8 cellular contexts compared by ENCODE assay signal in the genomic region with DNA sequence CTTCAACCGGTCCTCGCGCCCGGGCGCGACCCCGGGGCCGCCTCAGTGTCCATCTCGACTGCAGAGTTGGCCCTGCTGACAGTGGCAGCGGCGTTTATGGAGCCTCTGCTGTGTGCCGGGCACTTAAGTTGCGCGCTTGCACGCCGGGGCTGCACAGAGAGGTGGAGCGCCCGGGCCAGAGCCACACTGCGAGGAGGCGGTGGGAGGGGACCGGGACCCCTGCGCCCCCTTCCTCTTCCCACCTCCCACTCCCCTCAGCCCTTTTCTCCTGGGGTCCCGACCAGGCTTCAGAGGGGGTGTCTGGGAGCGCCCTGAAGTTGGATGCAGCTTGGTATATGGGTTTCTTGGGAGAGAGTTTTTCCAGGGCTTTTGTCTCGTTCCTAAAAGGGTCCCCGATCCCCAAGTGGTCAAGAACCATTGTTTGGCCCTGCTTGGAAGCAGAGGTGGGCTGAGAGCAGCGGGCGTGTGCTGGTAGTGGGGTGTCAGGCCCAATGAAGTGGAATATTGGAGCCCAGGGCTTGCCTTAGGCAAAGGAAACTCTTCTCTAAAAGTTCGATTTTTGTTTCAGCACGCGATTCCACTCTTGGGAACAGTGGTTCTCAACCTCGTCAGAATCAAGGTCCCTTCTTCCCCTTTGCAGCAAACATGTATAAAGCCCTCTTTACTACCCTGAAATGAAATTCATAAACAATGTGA.
DNase-seq lines count a peak whose midpoint lies in the region; ATAC-seq and TF ChIP-seq lines count a peak whose summit lies in the region.

No MANE protein-coding gene starts in this region.

- H2AFZ ChIP-seq in OCI-LY1 (ENCODE audit: low read length): peak overlapping the region; percentile 72; the same call in 1 of the 2 replicates

- H3K27ac ChIP-seq in OCI-LY1 (ENCODE audit: low read depth, low read length, poor library complexity, severe bottlenecking) (no peak overlapping the region), duodenal mucosa (ENCODE audit: low read depth, low read length) (peak overlapping the region; percentile 55), muscle layer of duodenum (ENCODE audit: low read length) (peak overlapping the region; percentile 33)

- no peaks in the 10 kb centered on the region for H3K9me2 ChIP-seq in OCI-LY1 (ENCODE audit: low read depth, low read length)

- H3K9me3 ChIP-seq in OCI-LY1 (ENCODE audit: low read length) (no peaks in the 10 kb centered on the region), duodenal mucosa (ENCODE audit: control insufficient read depth in 1 of 2, low read length in 2 of 2) (no peaks in the 10 kb centered on the region), muscle layer of duodenum (ENCODE audit: control insufficient read depth in 1 of 2, low read length in 2 of 2) (no peaks in the 10 kb centered on the region)

- H3K9ac ChIP-seq in OCI-LY1 (ENCODE audit: low read length) (peak overlapping the region; percentile 90), duodenal mucosa (ENCODE audit: low read depth in 1 of 2, low read length in 2 of 2) (peak overlapping the region; percentile 71 to 83)

- peak; percentile 39 for ATAC-seq in GM21717 (IDR thresholded peaks at IDR 0.05; ENCODE audit: unreplicated experiment)

- TF ChIP-seq CTCF in OCI-LY1 (IDR thresholded peaks at IDR 0.05; ENCODE audit: low read length): no peak

- H3K36me3 ChIP-seq in OCI-LY1 (ENCODE audit: insufficient read depth, low read length) (no peaks in the 10 kb centered on the region), duodenal mucosa (ENCODE audit: control insufficient read depth in 1 of 2, insufficient read depth in 2 of 2, low read length in 2 of 2) (no peaks in the 10 kb centered on the region), muscle layer of duodenum (ENCODE audit: control insufficient read depth in 1 of 2, insufficient read depth in 2 of 2, low read length in 2 of 2) (no peaks in the 10 kb centered on the region)

- H3K79me2 ChIP-seq in OCI-LY1 (ENCODE audit: insufficient read depth, low read length): peaks cover 15% of the 10 kb centered on the region

- no peaks in the 10 kb centered on the region for H4K20me1 ChIP-seq in OCI-LY1 (ENCODE audit: insufficient read depth, low read length)

- H3K4me2 ChIP-seq in OCI-LY1 (ENCODE audit: low read length): peak overlapping the region; percentile 83

- DNase-seq in ELR (ENCODE audit: low read depth): peak; percentile 3
- no peak for DNase-seq in stimulated activated naive CD4-positive, alpha-beta T cell treated with Interleukin-2 at 50 U/mL for 16 hours (lab: John Stamatoyannopoulos, UW)
- no peak for DNase-seq in NCI-H1694 (lab: John Stamatoyannopoulos, UW)
- no peak for DNase-seq in superior temporal gyrus (ENCODE audit: extremely low spot score)

- H3K4me3 ChIP-seq in OCI-LY1 (ENCODE audit: low read depth, low read length, poor library complexity, severe bottlenecking): peak overlapping the region; percentile 96
- H3K4me3 ChIP-seq in duodenal mucosa (ENCODE audit: low read depth in 1 of 2, low read length in 2 of 2): peak overlapping the region; percentile 81 to 86
- peak overlapping the region; percentile 88 to 93 for H3K4me3 ChIP-seq in muscle layer of duodenum (ENCODE audit: low read depth in 1 of 2, low read length in 2 of 2)

- H3F3A ChIP-seq in OCI-LY1 (ENCODE audit: insufficient read depth, low read length): no peaks in the 10 kb centered on the region

- H3K4me1 ChIP-seq in OCI-LY1 (ENCODE audit: insufficient read depth, low read length, severe bottlenecking) (peaks cover 47% of the 10 kb centered on the region), duodenal mucosa (ENCODE audit: control insufficient read depth in 1 of 2, insufficient read depth in 2 of 2, low read length in 2 of 2) (peaks cover 13 to 23% of the 10 kb centered on the region in 2 donors), muscle layer of duodenum (ENCODE audit: control insufficient read depth in 1 of 2, insufficient read depth in 2 of 2, low read length in 2 of 2) (peaks cover 0 to 10% of the 10 kb centered on the region in 2 donors)

- H3K27me3 ChIP-seq in OCI-LY1 (ENCODE audit: insufficient read depth, low read length) (no peaks in the 10 kb centered on the region), duodenal mucosa (ENCODE audit: control insufficient read depth in 1 of 2, insufficient read depth in 2 of 2, low read length in 2 of 2) (no peaks in the 10 kb centered on the region), muscle layer of duodenum (ENCODE audit: low read depth, low read length) (no peaks in the 10 kb centered on the region)
